In genomic region chr3:119700269-119700919, GRCh38 we compare ENCODE assay signal across 8 cellular contexts. TPM values are rescaled to one million over a fixed set of nuclear protein-coding genes. Genes with fewer than 3 reads are reported as not detected.
DNase-seq lines count a peak whose midpoint lies in the region; ATAC-seq lines count a peak whose summit lies in the region.

No MANE protein-coding gene starts in this region.

- H3K27me3 ChIP-seq in neuronal stem cell (ENCODE audit: control insufficient read depth in 3 of 3, insufficient read depth in 3 of 3, low read depth in 1 of 3, low read length in 3 of 3), result no peaks in the 10 kb centered on the region

- no CpG with 5 or more reads among the region's 4 CpGs for WGBS in neuronal stem cell (ENCODE audit: extremely low coverage in 2 of 2, insufficient read length in 2 of 2, insufficient replicate concordance in 1 of 2), 2 donors

- no peak overlapping the region for H3K9ac ChIP-seq in neuronal stem cell (ENCODE audit: low read depth, low read length, poor library complexity)

- H3K27ac Mint-ChIP-seq in activated T-helper 1 cell treated with anti-CD3 and anti-CD28 coated beads, Interleukin-12 subunit alpha, Interleukin-12 subunit beta, Interleukin-2, Interleukin-4 antibody, amounts not matched to agents 30 ng/mL and 10 ng/mL and 1 ng/mL, durations not matched to agents 14 hours and 24 hours and 36 hours, result peak overlapping the region; percentile 87

- H3K36me3 Mint-ChIP-seq in activated T-helper 1 cell treated with anti-CD3 and anti-CD28 coated beads, Interleukin-12 subunit alpha, Interleukin-12 subunit beta, Interleukin-2, Interleukin-4 antibody, amounts not matched to agents 30 ng/mL and 10 ng/mL and 1 ng/mL, durations not matched to agents 14 hours and 24 hours and 36 hours (ENCODE audit: low read depth), result peaks cover 7% of the 10 kb centered on the region

- H3K9me3 ChIP-seq in neuronal stem cell (replicated peaks in 1 of 2; ENCODE audit: control insufficient read depth in 2 of 2, insufficient read depth in 1 of 2, low read depth in 1 of 2, low read length in 2 of 2), result peaks cover 0 to 3% of the 10 kb centered on the region in 2 donors

- peaks cover 47% of the 10 kb centered on the region for H3K4me1 Mint-ChIP-seq in activated T-helper 1 cell treated with anti-CD3 and anti-CD28 coated beads, Interleukin-12 subunit alpha, Interleukin-12 subunit beta, Interleukin-2, Interleukin-4 antibody, amounts not matched to agents 30 ng/mL and 10 ng/mL and 1 ng/mL, durations not matched to agents 14 hours and 24 hours and 36 hours (ENCODE audit: low read depth)

- H2BK15ac ChIP-seq in neuronal stem cell (ENCODE audit: low read length), result no peak overlapping the region

- no peak overlapping the region for H2BK5ac ChIP-seq in neuronal stem cell (ENCODE audit: low read length)

- no peak overlapping the region for H4K91ac ChIP-seq in neuronal stem cell (ENCODE audit: low read depth, low read length, poor library complexity)

- H3K4me2 ChIP-seq in neuronal stem cell (ENCODE audit: insufficient read depth, low read length, poor library complexity, severe bottlenecking), result no peak overlapping the region

- no peak overlapping the region for H3K4ac ChIP-seq in neuronal stem cell (ENCODE audit: low read length)

- no peak overlapping the region for H2AK5ac ChIP-seq in neuronal stem cell (ENCODE audit: low read depth, low read length)

- intact Hi-C loops in activated T-helper 1 cell treated with anti-CD3 and anti-CD28 coated beads, Interleukin-12 subunit alpha, Interleukin-12 subunit beta, Interleukin-2, Interleukin-4 antibody, amounts not matched to agents 30 ng/mL and 10 ng/mL and 1 ng/mL, durations not matched to agents 14 hours and 24 hours and 36 hours (cut with micrococcal nuclease), result loop anchor here (1.0 to 10.0 kb wide), 11 partner anchors 23 to 756 kb away; partner anchors contain the start of genes B4GALT4, COX17, GSK3B and LRRC58
- intact Hi-C loops in cardiac septum (cut with DNase I), result no loop called here

- no peaks in the 10 kb centered on the region for H3K36me3 ChIP-seq in neuronal stem cell (replicated peaks in 1 of 2; ENCODE audit: control insufficient read depth in 2 of 2, insufficient read depth in 2 of 2, low read length in 2 of 2)

- peaks cover 9% of the 10 kb centered on the region for H3K9me3 Mint-ChIP-seq in activated T-helper 1 cell treated with anti-CD3 and anti-CD28 coated beads, Interleukin-12 subunit alpha, Interleukin-12 subunit beta, Interleukin-2, Interleukin-4 antibody, amounts not matched to agents 30 ng/mL and 10 ng/mL and 1 ng/mL, durations not matched to agents 14 hours and 24 hours and 36 hours

- H2BK12ac ChIP-seq in neuronal stem cell (ENCODE audit: low read length), result no peak overlapping the region

- no peak overlapping the region for H4K8ac ChIP-seq in neuronal stem cell (ENCODE audit: low read depth, low read length)

- no peak overlapping the region for H3K4me3 ChIP-seq in neuronal stem cell (ENCODE audit: low read length in 2 of 2)

- no peaks in the 10 kb centered on the region for H3K79me1 ChIP-seq in neuronal stem cell (ENCODE audit: low read depth, low read length)

- no peak overlapping the region for H3K23ac ChIP-seq in neuronal stem cell (ENCODE audit: low read depth, low read length, poor library complexity)

- no peak overlapping the region for H3K27ac ChIP-seq in neuronal stem cell (replicated peaks; ENCODE audit: low read length)

- H3K4me1 ChIP-seq in neuronal stem cell (ENCODE audit: control insufficient read depth in 2 of 2, insufficient read depth in 1 of 2, low read depth in 1 of 2, low read length in 2 of 2), result peaks cover 0 to 1% of the 10 kb centered on the region in 2 donors

- no peak overlapping the region for H2BK120ac ChIP-seq in neuronal stem cell (ENCODE audit: low read depth, low read length)

- no peak overlapping the region for H3K18ac ChIP-seq in neuronal stem cell (ENCODE audit: low read length)

- peak; percentile 24 for DNase-seq in activated CD4-positive, alpha-beta T cell treated with anti-CD3 and anti-CD28 coated beads for 48 hours
- DNase-seq in activated CD4-positive, alpha-beta T cell treated with anti-CD3 and anti-CD28 coated beads, Interleukin-2, amount 50 U/mL, for 1 hour, result no peak
- DNase-seq in activated T-helper 1 cell treated with anti-CD3 and anti-CD28 coated beads, Interleukin-12 subunit alpha, Interleukin-12 subunit beta, Interleukin-2, Interleukin-4 antibody, amounts not matched to agents 30 ng/mL and 10 ng/mL and 1 ng/mL, durations not matched to agents 14 hours and 24 hours and 36 hours (ENCODE audit: low spot score), result peak; percentile 52
- DNase-seq in neuronal stem cell (ENCODE audit: low spot score), result no peak
- DNase-seq in RPMI8226, result no peak
- DNase-seq in SIG-M5 (lab: John Stamatoyannopoulos, UW), result no peak
- no peak for DNase-seq in cardiac septum (ENCODE audit: low spot score)

- ATAC-seq in HG03196 (IDR thresholded peaks at IDR 0.05; ENCODE audit: unreplicated experiment), result peak; percentile 41

- peak overlapping the region; percentile 64 for H3K4me3 Mint-ChIP-seq in activated T-helper 1 cell treated with anti-CD3 and anti-CD28 coated beads, Interleukin-12 subunit alpha, Interleukin-12 subunit beta, Interleukin-2, Interleukin-4 antibody, amounts not matched to agents 30 ng/mL and 10 ng/mL and 1 ng/mL, durations not matched to agents 14 hours and 24 hours and 36 hours

- H3K14ac ChIP-seq in neuronal stem cell (ENCODE audit: low read length), result no peak overlapping the region

- peak overlapping the region; percentile 31 for H2AFZ ChIP-seq in neuronal stem cell (ENCODE audit: low read length)

- H3K27me3 Mint-ChIP-seq in activated T-helper 1 cell treated with anti-CD3 and anti-CD28 coated beads, Interleukin-12 subunit alpha, Interleukin-12 subunit beta, Interleukin-2, Interleukin-4 antibody, amounts not matched to agents 30 ng/mL and 10 ng/mL and 1 ng/mL, durations not matched to agents 14 hours and 24 hours and 36 hours (ENCODE audit: insufficient read depth), result peaks cover 15% of the 10 kb centered on the region

RNA-seq across cellular contexts. Expression of gene CFAP91, which starts 2.4 kb away (rescaled TPM):
- 0.24 TPM in 1 of 2 replicates, not detected in the other for total RNA-seq in activated T-helper 1 cell treated with anti-CD3 and anti-CD28 coated beads, Interleukin-12 subunit alpha, Interleukin-12 subunit beta, Interleukin-2, Interleukin-4 antibody, amounts not matched to agents 30 ng/mL and 10 ng/mL and 1 ng/mL, durations not matched to agents 14 hours and 24 hours and 36 hours
- 23.2 TPM for polyA plus RNA-seq in neuronal stem cell (2013, experiment 1 of 2)
- 22.2 TPM for polyA plus RNA-seq in neuronal stem cell (2013, experiment 2 of 2)
- 0.57 TPM for total RNA-seq in cardiac septum

RNA-seq across cellular contexts. Expression of gene COX17, which starts 23.2 kb away (rescaled TPM):
- total RNA-seq in activated T-helper 1 cell treated with anti-CD3 and anti-CD28 coated beads, Interleukin-12 subunit alpha, Interleukin-12 subunit beta, Interleukin-2, Interleukin-4 antibody, amounts not matched to agents 30 ng/mL and 10 ng/mL and 1 ng/mL, durations not matched to agents 14 hours and 24 hours and 36 hours, result 62.2 and 70.7 TPM in 2 replicates
- polyA plus RNA-seq in neuronal stem cell (2013, experiment 1 of 2), result 121 TPM
- 117 TPM for polyA plus RNA-seq in neuronal stem cell (2013, experiment 2 of 2)
- total RNA-seq in cardiac septum, result 130 TPM

RNA-seq across cellular contexts. Expression of gene POPDC2, which starts 40.0 kb away (rescaled TPM):
- 1.0 and 1.2 TPM in 2 replicates for total RNA-seq in activated T-helper 1 cell treated with anti-CD3 and anti-CD28 coated beads, Interleukin-12 subunit alpha, Interleukin-12 subunit beta, Interleukin-2, Interleukin-4 antibody, amounts not matched to agents 30 ng/mL and 10 ng/mL and 1 ng/mL, durations not matched to agents 14 hours and 24 hours and 36 hours
- 0.79 TPM for polyA plus RNA-seq in neuronal stem cell (2013, experiment 1 of 2)
- polyA plus RNA-seq in neuronal stem cell (2013, experiment 2 of 2), result 0.64 TPM
- total RNA-seq in cardiac septum, result 702 TPM

Comparison
In these comparisons a context has a peak if more than half of its experiments do, and no peak if none do; other contexts are left out.
1. DNase-seq: peak in activated CD4-positive, alpha-beta T cell treated with anti-CD3 and anti-CD28 coated beads for 48 hours (single experiment) and activated T-helper 1 cell treated with anti-CD3 and anti-CD28 coated beads, Interleukin-12 subunit alpha, Interleukin-12 subunit beta, Interleukin-2, Interleukin-4 antibody, amounts not matched to agents 30 ng/mL and 10 ng/mL and 1 ng/mL, durations not matched to agents 14 hours and 24 hours and 36 hours (single experiment); none in activated CD4-positive, alpha-beta T cell treated with anti-CD3 and anti-CD28 coated beads, Interleukin-2, amount 50 U/mL, for 1 hour (single experiment), neuronal stem cell (single experiment), RPMI8226 (single experiment), SIG-M5 (single experiment) and cardiac septum (single experiment).
2. RNA of gene POPDC2, which starts 40.0 kb away (total RNA-seq): 702 TPM in cardiac septum (single experiment); 1.0 to 1.2 TPM in activated T-helper 1 cell treated with anti-CD3 and anti-CD28 coated beads, Interleukin-12 subunit alpha, Interleukin-12 subunit beta, Interleukin-2, Interleukin-4 antibody, amounts not matched to agents 30 ng/mL and 10 ng/mL and 1 ng/mL, durations not matched to agents 14 hours and 24 hours and 36 hours; every median in the first group is over 100 times any median in the second.